17 cellular contexts compared by ENCODE assay signal in the genomic region with DNA sequence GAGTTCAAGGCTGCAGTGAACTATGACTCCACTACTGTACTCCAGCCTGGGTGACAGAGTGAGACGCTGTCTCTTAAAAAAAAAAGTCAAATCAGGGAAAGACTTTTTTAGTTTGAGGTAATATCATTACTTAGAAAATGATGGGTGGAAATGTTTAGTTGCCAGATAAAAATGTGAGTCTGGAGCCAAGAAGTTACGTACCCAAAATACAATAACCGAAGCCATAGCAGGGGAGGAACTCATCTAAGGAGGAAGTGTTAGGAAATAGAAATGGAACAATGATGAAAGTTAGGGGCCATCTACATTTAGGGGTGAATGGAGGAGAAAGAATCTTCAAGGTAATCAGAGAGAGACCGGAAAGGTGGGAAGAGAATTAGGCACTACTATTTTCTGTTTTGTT.
"Had no signal": no experiment of that assay in that cellular context is flagged by ENCODE, and none has a peak within 500 bp of the region (broad histone marks: within the 10 kb centered on the region; RNA-seq: fewer than 3 reads in every experiment).

No MANE protein-coding gene starts in this region.

- H3K4me3 Mint-ChIP-seq: activated CD4-positive, alpha-beta T cell treated with anti-CD3 and anti-CD28 coated beads, Interleukin-2, amount 10 ng/mL, durations not matched to agents 7 days and 5 days; activated CD8-positive, alpha-beta T cell treated with anti-CD3 and anti-CD28 coated beads, Interleukin-2, amount 10 ng/mL, durations not matched to agents 7 days and 5 days; activated T-cell treated with anti-CD3 and anti-CD28 coated beads, Interleukin-2, amount 50 U/mL, for 4 hours; effector memory CD8-positive, alpha-beta T cell; immature natural killer cell; T-cell had no signal

- H3K9me3 ChIP-seq: breast epithelium, thyroid gland had no signal

- H3K4me1 Mint-ChIP-seq: immature natural killer cell, T-cell had no signal

- H3K27ac ChIP-seq: breast epithelium, thyroid gland had no signal

- H3K36me3 ChIP-seq: breast epithelium, thyroid gland had no signal

- H3K9me3 Mint-ChIP-seq: activated CD4-positive, alpha-beta T cell treated with anti-CD3 and anti-CD28 coated beads, Interleukin-2, amount 10 ng/mL, durations not matched to agents 7 days and 5 days; activated T-cell treated with anti-CD3 and anti-CD28 coated beads, Interleukin-2, amount 50 U/mL, for 4 hours; immature natural killer cell; T-cell had no signal

- ATAC-seq: activated CD4-positive, CD25-positive, alpha-beta regulatory T cell treated with anti-CD3 and anti-CD28 coated beads, Interleukin-2, amount 50 U/mL, for 24 hours; activated CD8-positive, alpha-beta T cell treated with anti-CD3 and anti-CD28 coated beads, Interleukin-2, amount 10 ng/mL, durations not matched to agents 7 days and 5 days; activated T-cell treated with anti-CD3 and anti-CD28 coated beads, Interleukin-2, amount 50 U/mL, for 4 hours; effector memory CD8-positive, alpha-beta T cell; left ventricle myocardium superior; T-cell had no signal

- H3K36me3 Mint-ChIP-seq: immature natural killer cell, T-cell had no signal

- H3K27ac Mint-ChIP-seq: activated CD4-positive, alpha-beta T cell treated with anti-CD3 and anti-CD28 coated beads, Interleukin-2, amount 10 ng/mL, durations not matched to agents 7 days and 5 days; activated CD8-positive, alpha-beta T cell treated with anti-CD3 and anti-CD28 coated beads, Interleukin-2, amount 10 ng/mL, durations not matched to agents 7 days and 5 days; effector memory CD8-positive, alpha-beta T cell; immature natural killer cell; progenitor cell of endocrine pancreas; T-cell had no signal

- H3K4me3 ChIP-seq: breast epithelium, thyroid gland had no signal

- DNase-seq: activated CD4-positive, alpha-beta T cell treated with anti-CD3 and anti-CD28 coated beads, Interleukin-2, amount 10 ng/mL, durations not matched to agents 7 days and 5 days; activated CD8-positive, alpha-beta T cell treated with anti-CD3 and anti-CD28 coated beads, Interleukin-2, amount 10 ng/mL, durations not matched to agents 7 days and 5 days; activated effector memory CD4-positive, alpha-beta T cell treated with anti-CD3 and anti-CD28 coated beads, Interleukin-2, amount 50 U/mL, for 16 hours; activated naive CD4-positive, alpha-beta T cell treated with anti-CD3 and anti-CD28 coated beads, Interleukin-2, amount 50 U/mL, for 16 hours; activated T-cell treated with anti-CD3 and anti-CD28 coated beads, Interleukin-2, amount 50 U/mL, for 4 hours; aorta; dermis blood vessel endothelial cell; effector memory CD8-positive, alpha-beta T cell; immature natural killer cell; left ventricle myocardium superior; stimulated activated CD4-positive, alpha-beta T cell treated with anti-CD3 and anti-CD28 coated beads, Interleukin-2, amount 100 ng/mL, for 24 hours; stimulated activated naive CD4-positive, alpha-beta T cell treated with Interleukin-2 at 50 U/mL for 16 hours; T-cell; thyroid gland had no signal

- H3K27me3 ChIP-seq: breast epithelium, thyroid gland had no signal
